ENCODE assay signal across 10 cellular contexts in genomic region chr11:134125507-134125906, GRCh38. TPM values are rescaled to one million over a fixed set of nuclear protein-coding genes. Genes with fewer than 3 reads are reported as not detected.
DNase-seq lines count a peak whose midpoint lies in the region; ATAC-seq lines count a peak whose summit lies in the region.
"Had no signal": no experiment of that assay in that cellular context is flagged by ENCODE, and none has a peak within 500 bp of the region (broad histone marks: within the 10 kb centered on the region; RNA-seq: fewer than 3 reads in every experiment).

No MANE protein-coding gene starts in this region.

- DNase-seq in Ammon's horn (ENCODE audit: low spot score) (peak; percentile 72), adipocyte (ENCODE audit: low read depth) (peak; percentile 20), left ventricle myocardium superior (no peak), AG08395 (ENCODE audit: low spot score) (no peak), NCI-H1930 (lab: John Stamatoyannopoulos, UW) (no peak)
- DNase-seq in activated CD8-positive, alpha-beta memory T cell treated with anti-CD3 and anti-CD28 coated beads, Interleukin-2, amount 50 U/mL, for 48 hours: no peak
- DNase-seq in activated naive CD4-positive, alpha-beta T cell treated with Interleukin-2 at 50 U/mL for 16 hours: no peak
- DNase-seq: activated B cell treated with CpG ODN at 0.5 μM for 24 hours, NCI-H2081 treated with DMSO at 0.1 percent for 48 hours had no signal

- H3K27me3 ChIP-seq in adipocyte (replicated peaks; ENCODE audit: control insufficient read depth, insufficient read depth, low read length): no peaks in the 10 kb centered on the region
- no peaks in the 10 kb centered on the region for H3K27me3 ChIP-seq in rectal smooth muscle tissue (ENCODE audit: control insufficient read depth, insufficient read depth, low read length)

- H3K4me3 ChIP-seq in adipocyte (ENCODE audit: low read length): peak overlapping the region; percentile 76
- H3K4me3 ChIP-seq in rectal smooth muscle tissue (ENCODE audit: low read length): peak overlapping the region; percentile 55

- no peaks in the 10 kb centered on the region for H3K9me3 ChIP-seq in adipocyte (ENCODE audit: control insufficient read depth, low read length)

- H3K4me1 ChIP-seq in adipocyte (ENCODE audit: control insufficient read depth, insufficient read depth, low read length): peaks cover 48% of the 10 kb centered on the region
- peaks cover 37% of the 10 kb centered on the region for H3K4me1 ChIP-seq in rectal smooth muscle tissue (ENCODE audit: control insufficient read depth, insufficient read depth, low read length)

- peak overlapping the region; percentile 60 for H3K27ac ChIP-seq in rectal smooth muscle tissue (ENCODE audit: low read depth, low read length)

- intact Hi-C loops in left ventricle myocardium superior (cut with micrococcal nuclease): loop anchor here (5.0 kb wide), 1 partner anchor 63 kb away; no protein-coding TSS in a partner anchor

- no peaks in the 10 kb centered on the region for H3K36me3 ChIP-seq in adipocyte (ENCODE audit: control insufficient read depth, insufficient read depth, low read length, severe bottlenecking)
- H3K36me3 ChIP-seq in rectal smooth muscle tissue (ENCODE audit: control insufficient read depth, insufficient read depth, low read length): no peaks in the 10 kb centered on the region

- H3K9ac ChIP-seq in adipocyte (ENCODE audit: low read length) (peak overlapping the region; percentile 68), rectal smooth muscle tissue (ENCODE audit: low read length) (no peak overlapping the region)

- peak; percentile 45 for ATAC-seq in left ventricle myocardium superior

RNA-seq across cellular contexts. Expression of gene JAM3, which starts 56.6 kb away (rescaled TPM):
- total RNA-seq in left ventricle myocardium superior: 18.3 TPM

Comparison
In these comparisons a context has a peak if more than half of its experiments do, and no peak if none do; other contexts are left out.
1. DNase-seq: peak in Ammon's horn (single experiment) and adipocyte (single experiment); none in left ventricle myocardium superior (single experiment), AG08395 (single experiment), NCI-H1930 (0 of 2), activated CD8-positive, alpha-beta memory T cell treated with anti-CD3 and anti-CD28 coated beads, Interleukin-2, amount 50 U/mL, for 48 hours (single experiment) and activated naive CD4-positive, alpha-beta T cell treated with Interleukin-2 at 50 U/mL for 16 hours (single experiment).